Comparison of ENCODE assay signal across 35 cellular contexts in genomic region chr11:41047229-41047628, GRCh38.
"Had no signal": no experiment of that assay in that cellular context is flagged by ENCODE, and none has a peak within 500 bp of the region (broad histone marks: within the 10 kb centered on the region; RNA-seq: fewer than 3 reads in every experiment).

No MANE protein-coding gene starts in this region.

- H3K4me3 ChIP-seq: MG63 had no signal

- H3K9me3 ChIP-seq: MG63 had no signal

- H3K36me3 ChIP-seq: MG63 had no signal

- H3K27me3 ChIP-seq: MG63 had no signal

- DNase-seq: Karpas-422, Kasumi-1, MG63, MM.1S, MV-4-11, NCI-H1048, NCI-H1092, NCI-H1092 treated with DMSO at 0.1 percent for 48 hours, NCI-H1105, NCI-H1105 treated with DMSO at 0.1 percent for 48 hours, NCI-H1417, NCI-H1417 treated with DMSO at 0.1 percent for 48 hours, NCI-H1436, NCI-H1436 treated with DMSO at 0.1 percent for 48 hours, NCI-H146, NCI-H1694, NCI-H1694 treated with DMSO at 0.1 percent for 48 hours, NCI-H187, NCI-H187 treated with DMSO at 0.1 percent for 48 hours, NCI-H1930, NCI-H2029, NCI-H2029 treated with DMSO at 0.1 percent for 48 hours, NCI-H2081, NCI-H2081 treated with DMSO at 0.1 percent for 48 hours, NCI-H2107, NCI-H2171, NCI-H2171 treated with DMSO at 0.1 percent for 48 hours, NCI-H2227 treated with DMSO at 0.1 percent for 48 hours, NCI-H226, NCI-H345, NCI-H446, NCI-H446 treated with DMSO at 0.1 percent for 48 hours, NCI-H510A, NCI-H510A treated with DMSO at 0.1 percent for 48 hours, NCI-H524 had no signal
